ENCODE assay signal across 8 cellular contexts in the genomic region with DNA sequence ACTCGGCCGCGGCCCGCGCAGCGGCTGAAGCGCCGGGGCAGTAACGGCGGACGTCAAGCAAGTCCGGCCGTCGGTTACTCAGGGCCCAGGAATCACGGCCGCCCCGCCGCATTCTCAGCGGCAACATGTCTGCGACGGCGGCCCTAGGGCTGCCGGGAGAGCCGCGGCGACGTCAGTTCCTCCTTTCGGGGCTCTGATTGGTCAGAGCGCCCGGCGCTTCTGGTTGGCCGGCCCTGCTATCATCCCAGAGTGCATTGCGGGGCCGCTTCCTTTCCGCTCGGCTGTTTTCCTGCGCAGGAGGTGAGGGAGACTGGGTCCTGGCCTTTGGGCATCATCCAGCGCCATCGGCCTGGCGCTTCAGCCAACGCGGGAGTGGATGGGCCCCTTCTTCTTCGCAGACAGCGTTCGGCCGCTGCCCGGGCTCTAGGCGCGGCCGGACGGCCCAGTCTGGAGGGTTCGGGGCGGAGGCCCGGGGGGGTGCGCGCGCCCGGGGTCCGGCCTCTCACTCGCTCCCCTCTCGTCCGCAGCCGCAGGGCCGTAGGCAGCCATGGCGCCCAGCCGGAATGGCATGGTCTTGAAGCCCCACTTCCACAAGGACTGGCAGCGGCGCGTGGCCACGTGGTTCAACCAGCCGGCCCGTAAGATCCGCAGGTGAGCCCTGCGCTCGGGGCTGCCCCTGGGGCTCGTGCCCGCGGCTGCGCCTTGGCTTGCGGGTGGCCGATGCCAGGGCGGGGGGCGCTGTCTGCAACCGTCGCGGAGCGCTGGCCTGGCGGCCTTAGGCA. TPM values are rescaled to one million over a fixed set of nuclear protein-coding genes. Genes with fewer than 3 reads are reported as not detected.
DNase-seq lines count a peak whose midpoint lies in the region; ATAC-seq and TF ChIP-seq lines count a peak whose summit lies in the region.

A gene (plus strand): TSS at position 270 of the 782 bp plus-strand sequence. CDS start 278 bp downstream, at position 548.

- H3F3A ChIP-seq in Loucy (ENCODE audit: low read depth): no peaks in the 10 kb centered on the region

- peaks cover 47% of the 10 kb centered on the region for H4K20me1 ChIP-seq in Loucy (ENCODE audit: insufficient read depth, low read length, poor library complexity, severe bottlenecking)

- intact Hi-C loops in activated T-helper 2 cell treated with anti-CD3 and anti-CD28 coated beads, Interferon-gamma antibody, Interleukin-2, Interleukin-4, amounts not matched to agents 10 μg/mL and 5 μg/mL and 100 μg/mL, durations not matched to agents 14 hours and 24 hours and 36 hours (cut with micrococcal nuclease): loop anchor here (1.0 to 10.0 kb wide), 5 partner anchors 52 to 318 kb away; a partner anchor contains a TSS

- H3K4me3 ChIP-seq in Loucy (ENCODE audit: low read length, poor library complexity, severe bottlenecking) (peak within 1 kb of the TSS; percentile 83), RWPE2 (ENCODE audit: severe bottlenecking) (peak within 1 kb of the TSS; percentile 76), fibroblast of mammary gland (ENCODE audit: control insufficient read depth, low read depth, low read length) (peak within 1 kb of the TSS; percentile 91)

- H3K36me3 Mint-ChIP-seq in activated T-helper 2 cell treated with anti-CD3 and anti-CD28 coated beads, Interferon-gamma antibody, Interleukin-2, Interleukin-4, amounts not matched to agents 10 μg/mL and 5 μg/mL and 100 μg/mL, durations not matched to agents 14 hours and 24 hours and 36 hours (ENCODE audit: low read depth): peaks cover 62% of the 10 kb centered on the region
- peaks cover 0 to 55% (median 16%) of the 10 kb centered on the region in 3 donors for H3K36me3 Mint-ChIP-seq in naive thymus-derived CD8-positive, alpha-beta T cell
- H3K36me3 Mint-ChIP-seq in stimulated activated naive B cell treated with anti-CD40 and anti-IgM and Interleukin-4, amounts not matched to agents 10 μg/mL and 1 μg/mL and 100 μg/mL, for 72 hours: peaks cover 58 to 62% of the 10 kb centered on the region in 2 donors

- POLR2A ChIA-PET in naive thymus-derived CD8-positive, alpha-beta T cell (lab: Charles Lee): interaction anchor here (0.8 to 3.9 kb wide), 10 partner anchors 12 to 320 kb away, joined by 3 to 19 read pairs (median 5); a partner anchor contains a TSS

- H3K27me3 ChIP-seq in Loucy (ENCODE audit: insufficient read depth, low read length, poor library complexity, severe bottlenecking): peaks cover 11% of the 10 kb centered on the region
- no peaks in the 10 kb centered on the region for H3K27me3 ChIP-seq in RWPE2 (ENCODE audit: insufficient read depth, poor library complexity, severe bottlenecking)

- TF ChIP-seq CTCF in Loucy (conservative IDR thresholded peaks at IDR 0.05; ENCODE audit: low read length) (no peak), RWPE2 (IDR thresholded peaks at IDR 0.05; ENCODE audit: poor library complexity, severe bottlenecking) (no peak), fibroblast of mammary gland (conservative IDR thresholded peaks at IDR 0.05; ENCODE audit: control insufficient read depth, insufficient read depth, low read depth, low read length) (no peak)

- H2AFZ ChIP-seq in Loucy (ENCODE audit: low read length): peak within 1 kb of the TSS; percentile 78

- no peaks in the 10 kb centered on the region for H3K27me3 Mint-ChIP-seq in activated T-helper 2 cell treated with anti-CD3 and anti-CD28 coated beads, Interferon-gamma antibody, Interleukin-2, Interleukin-4, amounts not matched to agents 10 μg/mL and 5 μg/mL and 100 μg/mL, durations not matched to agents 14 hours and 24 hours and 36 hours (ENCODE audit: low read depth)
- no peaks in the 10 kb centered on the region for H3K27me3 Mint-ChIP-seq in naive thymus-derived CD8-positive, alpha-beta T cell
- H3K27me3 Mint-ChIP-seq in stimulated activated naive B cell treated with anti-CD40 and anti-IgM and Interleukin-4, amounts not matched to agents 10 μg/mL and 1 μg/mL and 100 μg/mL, for 72 hours: no peaks in the 10 kb centered on the region

- peak within 1 kb of the TSS; percentile 95 for H3K4me2 ChIP-seq in Loucy (ENCODE audit: low read depth, low read length, poor library complexity, severe bottlenecking)

- H3K4me3 Mint-ChIP-seq in activated T-helper 2 cell treated with anti-CD3 and anti-CD28 coated beads, Interferon-gamma antibody, Interleukin-2, Interleukin-4, amounts not matched to agents 10 μg/mL and 5 μg/mL and 100 μg/mL, durations not matched to agents 14 hours and 24 hours and 36 hours (ENCODE audit: low read depth): peak within 1 kb of the TSS; percentile 99
- H3K4me3 Mint-ChIP-seq in naive thymus-derived CD8-positive, alpha-beta T cell: peak within 1 kb of the TSS; percentile 92 to 98 (median 96)
- H3K4me3 Mint-ChIP-seq in stimulated activated naive B cell treated with anti-CD40 and anti-IgM and Interleukin-4, amounts not matched to agents 10 μg/mL and 1 μg/mL and 100 μg/mL, for 72 hours: peak within 1 kb of the TSS; percentile 95 to 97

- H3K36me3 ChIP-seq in Loucy (ENCODE audit: insufficient read depth, low read length): peaks cover 33% of the 10 kb centered on the region; the same call in 1 of the 2 replicates
- H3K36me3 ChIP-seq in RWPE2 (ENCODE audit: low read depth): peaks cover 58% of the 10 kb centered on the region

- no peaks in the 10 kb centered on the region for H3K9me3 ChIP-seq in Loucy (ENCODE audit: insufficient read depth, low read depth, low read length)
- H3K9me3 ChIP-seq in RWPE2 (ENCODE audit: severe bottlenecking): no peaks in the 10 kb centered on the region

- DNase-seq in Daoy (ENCODE audit: low read depth) (peak; percentile 95), GOT3 (lab: John Stamatoyannopoulos, UW) (peak; percentile 88), RWPE2 (ENCODE audit: low spot score) (peak; percentile 95), fibroblast of mammary gland (ENCODE audit: low read depth) (peak; percentile 93)
- DNase-seq in activated T-helper 2 cell treated with anti-CD3 and anti-CD28 coated beads, Interferon-gamma antibody, Interleukin-2, Interleukin-4, amounts not matched to agents 10 μg/mL and 5 μg/mL and 100 μg/mL, durations not matched to agents 14 hours and 24 hours and 36 hours (ENCODE audit: low spot score): peak; percentile 92
- peak; percentile 86 to 96 (median 91) for DNase-seq in naive thymus-derived CD8-positive, alpha-beta T cell
- DNase-seq in stimulated activated naive B cell treated with anti-CD40 and anti-IgM and Interleukin-4, amounts not matched to agents 10 μg/mL and 1 μg/mL and 100 μg/mL, for 72 hours: peak; percentile 90

- peaks cover 51% of the 10 kb centered on the region for H3K79me2 ChIP-seq in Loucy (ENCODE audit: insufficient read depth, low read length)

- no peaks in the 10 kb centered on the region for H3K9me2 ChIP-seq in Loucy (replicated peaks; ENCODE audit: low read depth, low read length)

- peak within 1 kb of the TSS; percentile 95 for H3K9ac ChIP-seq in Loucy (ENCODE audit: low read depth, low read length, poor library complexity, severe bottlenecking)

- H3K27ac ChIP-seq in RWPE2 (ENCODE audit: poor library complexity, severe bottlenecking): peak within 1 kb of the TSS; percentile 85

- no peaks in the 10 kb centered on the region for H3K9me3 Mint-ChIP-seq in activated T-helper 2 cell treated with anti-CD3 and anti-CD28 coated beads, Interferon-gamma antibody, Interleukin-2, Interleukin-4, amounts not matched to agents 10 μg/mL and 5 μg/mL and 100 μg/mL, durations not matched to agents 14 hours and 24 hours and 36 hours
- no peaks in the 10 kb centered on the region for H3K9me3 Mint-ChIP-seq in naive thymus-derived CD8-positive, alpha-beta T cell
- H3K9me3 Mint-ChIP-seq in stimulated activated naive B cell treated with anti-CD40 and anti-IgM and Interleukin-4, amounts not matched to agents 10 μg/mL and 1 μg/mL and 100 μg/mL, for 72 hours: no peaks in the 10 kb centered on the region

- peaks cover 40% of the 10 kb centered on the region for H3K4me1 Mint-ChIP-seq in activated T-helper 2 cell treated with anti-CD3 and anti-CD28 coated beads, Interferon-gamma antibody, Interleukin-2, Interleukin-4, amounts not matched to agents 10 μg/mL and 5 μg/mL and 100 μg/mL, durations not matched to agents 14 hours and 24 hours and 36 hours (ENCODE audit: low read depth)
- peaks cover 27 to 63% (median 56%) of the 10 kb centered on the region in 4 donors for H3K4me1 Mint-ChIP-seq in naive thymus-derived CD8-positive, alpha-beta T cell
- H3K4me1 Mint-ChIP-seq in stimulated activated naive B cell treated with anti-CD40 and anti-IgM and Interleukin-4, amounts not matched to agents 10 μg/mL and 1 μg/mL and 100 μg/mL, for 72 hours: peaks cover 42 to 65% of the 10 kb centered on the region in 2 donors

- ATAC-seq in RWPE2 (ENCODE audit: low read depth): peak; percentile 77
- peak; percentile 91 to 93 for ATAC-seq in naive thymus-derived CD8-positive, alpha-beta T cell
- peak; percentile 90 to 94 for ATAC-seq in stimulated activated naive B cell treated with anti-CD40 and anti-IgM and Interleukin-4, amounts not matched to agents 10 μg/mL and 1 μg/mL and 100 μg/mL, for 72 hours (replicated peaks)

- H3K4me1 ChIP-seq in Loucy (ENCODE audit: insufficient read depth, low read length, poor library complexity, severe bottlenecking): peaks cover 8% of the 10 kb centered on the region
- peaks cover 25% of the 10 kb centered on the region for H3K4me1 ChIP-seq in RWPE2 (ENCODE audit: insufficient read depth, poor library complexity, severe bottlenecking)

- peak within 1 kb of the TSS; percentile 98 for H3K27ac Mint-ChIP-seq in activated T-helper 2 cell treated with anti-CD3 and anti-CD28 coated beads, Interferon-gamma antibody, Interleukin-2, Interleukin-4, amounts not matched to agents 10 μg/mL and 5 μg/mL and 100 μg/mL, durations not matched to agents 14 hours and 24 hours and 36 hours
- H3K27ac Mint-ChIP-seq in naive thymus-derived CD8-positive, alpha-beta T cell: peak within 1 kb of the TSS; percentile 95 to 99 (median 98)
- H3K27ac Mint-ChIP-seq in stimulated activated naive B cell treated with anti-CD40 and anti-IgM and Interleukin-4, amounts not matched to agents 10 μg/mL and 1 μg/mL and 100 μg/mL, for 72 hours: peak within 1 kb of the TSS; percentile 100

RNA-seq across cellular contexts. Expression of the gene that starts here (rescaled TPM):
- total RNA-seq in Daoy (2014; rRNA removed; shearing (Covaris generic)): 4,474 and 4,750 TPM in 2 replicates
- 2,404 and 2,406 TPM in 2 replicates for total RNA-seq in activated T-helper 2 cell treated with anti-CD3 and anti-CD28 coated beads, Interferon-gamma antibody, Interleukin-2, Interleukin-4, amounts not matched to agents 10 μg/mL and 5 μg/mL and 100 μg/mL, durations not matched to agents 14 hours and 24 hours and 36 hours
- total RNA-seq in naive thymus-derived CD8-positive, alpha-beta T cell: 1,000 to 10,000 TPM; 5,034 to 5,103 TPM
- 1,000 to 10,000 TPM; 5,034 to 7,902 (median 7,525) TPM for polyA plus RNA-seq in naive thymus-derived CD8-positive, alpha-beta T cell

Comparison
In these comparisons a context has a peak if more than half of its experiments do, and no peak if none do; other contexts are left out.
1. Peak in every context shown above with its lines: DNase-seq, ATAC-seq, H3K4me3 ChIP-seq and H3K27ac ChIP-seq.